ENCODE assay signal across 22 cellular contexts in genomic region chr4:145520172-145520571, GRCh38. TPM values are rescaled to one million over a fixed set of nuclear protein-coding genes. Genes with fewer than 3 reads are reported as not detected.
DNase-seq lines count a peak whose midpoint lies in the region; ATAC-seq and TF ChIP-seq lines count a peak whose summit lies in the region.
"Had no signal": no experiment of that assay in that cellular context is flagged by ENCODE, and none has a peak within 500 bp of the region (broad histone marks: within the 10 kb centered on the region; RNA-seq: fewer than 3 reads in every experiment).

No MANE protein-coding gene starts in this region.

- H3K4me3 ChIP-seq in GM12865 (ENCODE audit: low read depth, low read length) (no peak overlapping the region), HCT116 (replicated peaks in 1 of 2; ENCODE audit: low read depth in 1 of 2, low read length in 2 of 2) (no peak overlapping the region), SU-DHL-6 (ENCODE audit: insufficient read depth, low read length, poor library complexity, severe bottlenecking) (no peak overlapping the region)
- H3K4me3 ChIP-seq: A549 had no signal

- H3K27ac ChIP-seq in HCT116 (ENCODE audit: low read depth, low read length) (no peak overlapping the region), SU-DHL-6 (ENCODE audit: low read depth, low read length) (no peak overlapping the region)
- H3K27ac ChIP-seq: A549, HL-60 had no signal

- peaks cover 6% of the 10 kb centered on the region for H3K4me1 Mint-ChIP-seq in glutamatergic neuron (ENCODE audit: low read depth, unreplicated experiment)

- H3K79me2 ChIP-seq in HCT116 (ENCODE audit: insufficient read depth, low read length) (peaks cover 60% of the 10 kb centered on the region), SU-DHL-6 (ENCODE audit: insufficient read depth, low read length) (no peaks in the 10 kb centered on the region)

- ATAC-seq in GM18867 (IDR thresholded peaks at IDR 0.05; ENCODE audit: unreplicated experiment), result peak; percentile 43
- ATAC-seq in HCT116, result no peak
- ATAC-seq in HG03354 (IDR thresholded peaks at IDR 0.05; ENCODE audit: poor library complexity, severe bottlenecking, unreplicated experiment), result no peak
- ATAC-seq: A549, Right ventricle myocardium inferior had no signal

- H3K4me2 ChIP-seq in HCT116 (ENCODE audit: low read length), result no peak overlapping the region
- H3K4me2 ChIP-seq in SU-DHL-6 (ENCODE audit: low read depth, low read length, poor library complexity, severe bottlenecking), result peak overlapping the region; percentile 11
- H3K4me2 ChIP-seq: A549 had no signal

- H4K20me1 ChIP-seq in HCT116 (ENCODE audit: insufficient read depth), result no peaks in the 10 kb centered on the region; the same call in 1 of the 2 replicates
- no peaks in the 10 kb centered on the region for H4K20me1 ChIP-seq in SU-DHL-6 (ENCODE audit: low read depth, low read length)

- DNase-seq in GM12865 (ENCODE audit: low read depth), result peak; percentile 62
- no peak for DNase-seq in HCT116 (ENCODE audit: low read depth, low spot score)
- DNase-seq in nucleus accumbens (lab: John Stamatoyannopoulos, UW), result no peak
- DNase-seq in glutamatergic neuron, result no peak
- DNase-seq in iPS-NIHi7 (ENCODE audit: extremely low spot score), result no peak
- DNase-seq: CD4-positive, alpha-beta T cell; DMS153; EL; IMR-90; Karpas-422; NCI-H1048; NCI-H146; NCI-H2029 treated with DMSO at 0.1 percent for 48 hours; NCI-H2171; NCI-H446 treated with DMSO at 0.1 percent for 48 hours; NCI-H69 had no signal

- CTCF ChIA-PET in HCT116 (lab: Charles Lee), result no interaction called here

- TF ChIP-seq CTCF in GM12865 (IDR thresholded peaks at IDR 0.05; ENCODE audit: insufficient read depth, low read depth, low read length, missing control alignments) (no peak), HCT116 (IDR thresholded peaks at IDR 0.05 in 2 of 3, conservative IDR thresholded peaks at IDR 0.05 in 1 of 3; ENCODE audit: borderline replicate concordance in 1 of 3, insufficient read depth in 1 of 3, low read depth in 2 of 3, low read length in 2 of 3) (no peak), SU-DHL-6 (IDR thresholded peaks at IDR 0.05; ENCODE audit: insufficient read depth, low read length, poor library complexity, severe bottlenecking) (no peak), glutamatergic neuron (IDR thresholded peaks at IDR 0.05; ENCODE audit: partially characterized antibody, unreplicated experiment) (no peak)

- RAD21 ChIA-PET in HCT116 (lab: Charles Lee; ENCODE audit: low non-redundant PET in 1 of 2, low total read pairs in 2 of 2, uncharacterized antibody in 2 of 2, unreplicated experiment in 2 of 2), result no interaction called here

- H3K9ac ChIP-seq in HCT116 (ENCODE audit: low read length) (no peak overlapping the region), SU-DHL-6 (ENCODE audit: low read length) (no peak overlapping the region)

- H3K9me3 ChIP-seq in HCT116 (ENCODE audit: control insufficient read depth in 1 of 2, insufficient read depth in 1 of 2, low read depth in 1 of 2, low read length in 2 of 2) (no peaks in the 10 kb centered on the region), SU-DHL-6 (ENCODE audit: insufficient read depth, low read length) (no peaks in the 10 kb centered on the region)
- H3K9me3 ChIP-seq: A549 had no signal

- H3K27ac Mint-ChIP-seq in glutamatergic neuron (ENCODE audit: unreplicated experiment), result no peak overlapping the region
- H3K27ac Mint-ChIP-seq: CD4-positive, alpha-beta T cell had no signal

- peaks cover 4% of the 10 kb centered on the region for H3K36me3 Mint-ChIP-seq in glutamatergic neuron (ENCODE audit: unreplicated experiment)

- no peak for TF ChIP-seq POLR2A in HCT116 (IDR thresholded peaks at IDR 0.05; ENCODE audit: borderline replicate concordance, extremely low read depth, insufficient read depth, insufficient read length)

- H3K36me3 ChIP-seq in HCT116 (ENCODE audit: control insufficient read depth in 1 of 2, insufficient read depth in 2 of 2, low read length in 2 of 2), result no peaks in the 10 kb centered on the region
- H3K36me3 ChIP-seq in SU-DHL-6 (ENCODE audit: low read length), result no peaks in the 10 kb centered on the region

- no peak overlapping the region for H2AFZ ChIP-seq in HCT116 (ENCODE audit: low read depth, low read length, poor library complexity, severe bottlenecking)
- H2AFZ ChIP-seq in SU-DHL-6 (ENCODE audit: low read depth, low read length, severe bottlenecking), result no peak overlapping the region

- H3K27me3 ChIP-seq in HCT116 (ENCODE audit: insufficient read depth, low read length), result no peaks in the 10 kb centered on the region
- no peaks in the 10 kb centered on the region for H3K27me3 ChIP-seq in SU-DHL-6 (ENCODE audit: low read length)

- H3K9me2 ChIP-seq in HCT116 (ENCODE audit: insufficient read depth) (no peaks in the 10 kb centered on the region), SU-DHL-6 (replicated peaks; ENCODE audit: insufficient read depth, low read length) (no peaks in the 10 kb centered on the region)

- H3K27me3 Mint-ChIP-seq in glutamatergic neuron (ENCODE audit: unreplicated experiment), result no peaks in the 10 kb centered on the region
- H3K27me3 Mint-ChIP-seq: CD4-positive, alpha-beta T cell had no signal

- no peaks in the 10 kb centered on the region for H3K4me1 ChIP-seq in HCT116 (ENCODE audit: control insufficient read depth in 1 of 2, insufficient read depth in 2 of 2, low read length in 2 of 2)
- H3K4me1 ChIP-seq: A549 had no signal

- intact Hi-C loops in HCT116 (cut with micrococcal nuclease), result no loop called here

- TSS peak; percentile 19 for BruUV-seq in HCT116 (replicated peaks; lab: Mats Ljungman, UMichigan)

- no peak overlapping the region for H3K4me3 Mint-ChIP-seq in glutamatergic neuron (ENCODE audit: unreplicated experiment)
- H3K4me3 Mint-ChIP-seq: CD4-positive, alpha-beta T cell had no signal

- H3K9me3 Mint-ChIP-seq in glutamatergic neuron (ENCODE audit: unreplicated experiment), result no peaks in the 10 kb centered on the region
- H3K9me3 Mint-ChIP-seq: CD4-positive, alpha-beta T cell had no signal

- no peaks in the 10 kb centered on the region for H3F3A ChIP-seq in SU-DHL-6 (ENCODE audit: insufficient read depth)

- POLR2A ChIA-PET in HCT116 (lab: Charles Lee), result no interaction called here

- no peak for TF ChIP-seq RAD21 in HCT116 (IDR thresholded peaks at IDR 0.05; ENCODE audit: low read depth)

TF ChIP-seq in HCT116, 20 proteins besides CTCF, POLR2A, EP300 and RAD21 (continues in another document):
- no peak for TF ChIP-seq TCF7L2 (IDR thresholded peaks at IDR 0.05; ENCODE audit: borderline replicate concordance, extremely low read depth, insufficient read depth, insufficient read length)
- no peak for TF ChIP-seq ZFX (IDR thresholded peaks at IDR 0.05)
- no peak for TF ChIP-seq FOSL1 (IDR thresholded peaks at IDR 0.05; ENCODE audit: low read depth)
- no peak for TF ChIP-seq EZH2phosphoT487 (IDR thresholded peaks at IDR 0.05; ENCODE audit: borderline replicate concordance)
- TF ChIP-seq ZNF274 (IDR thresholded peaks at IDR 0.05; ENCODE audit: low read depth, low read length), result no peak
- no peak for TF ChIP-seq MAX (IDR thresholded peaks at IDR 0.05)
- no peak for TF ChIP-seq YY1 (IDR thresholded peaks at IDR 0.05; ENCODE audit: extremely low read depth, insufficient replicate concordance, low read depth, low read length)
- no peak for TF ChIP-seq SRF (IDR thresholded peaks at IDR 0.05; ENCODE audit: low read depth)
- no peak for TF ChIP-seq JUND (IDR thresholded peaks at IDR 0.05)
- no peak for TF ChIP-seq SP1 (IDR thresholded peaks at IDR 0.05; ENCODE audit: low read depth)
- TF ChIP-seq, protein P1, sequence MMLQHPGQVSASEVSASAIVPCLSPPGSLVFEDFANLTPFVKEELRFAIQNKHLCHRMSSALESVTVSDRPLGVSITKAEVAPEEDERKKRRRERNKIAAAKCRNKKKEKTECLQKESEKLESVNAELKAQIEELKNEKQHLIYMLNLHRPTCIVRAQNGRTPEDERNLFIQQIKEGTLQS (IDR thresholded peaks at IDR 0.05), result no peak
- no peak for TF ChIP-seq CEBPB (IDR thresholded peaks at IDR 0.05; ENCODE audit: low read depth)
- TF ChIP-seq CBX3 (IDR thresholded peaks at IDR 0.05; ENCODE audit: low read depth), result no peak
- no peak for TF ChIP-seq POLR2AphosphoS5 (IDR thresholded peaks at IDR 0.05; ENCODE audit: low read depth, low read length)
- TF ChIP-seq SIN3A (IDR thresholded peaks at IDR 0.05; ENCODE audit: low read depth), result no peak
- no peak for TF ChIP-seq EGR1 (IDR thresholded peaks at IDR 0.05; ENCODE audit: low read depth)
- TF ChIP-seq REST (IDR thresholded peaks at IDR 0.05; ENCODE audit: low read depth), result no peak

RNA-seq across cellular contexts. Expression of gene SMAD1, which starts 38.5 kb away (rescaled TPM):
- 23.0 TPM for total RNA-seq in HCT116 (2021; ENCODE audit: unreplicated experiment)
- 10.3 and 13.3 TPM in 2 replicates for polyA plus RNA-seq in HCT116 (2012)
- total RNA-seq in glutamatergic neuron (ENCODE audit: unreplicated experiment), result 57.5 TPM
